Comparison of ENCODE assay signal across 28 cellular contexts in genomic region chr1:178993559-178993958, GRCh38.
"Had no signal": no experiment of that assay in that cellular context is flagged by ENCODE, and none has a peak within 500 bp of the region (broad histone marks: within the 10 kb centered on the region; RNA-seq: fewer than 3 reads in every experiment).

No MANE protein-coding gene starts in this region.

- H3K4me2 ChIP-seq: hepatocyte had no signal

- H3K27me3 ChIP-seq: colonic mucosa, dorsolateral prefrontal cortex, esophagus muscularis mucosa, esophagus squamous epithelium, gastrocnemius medialis, gastroesophageal sphincter, heart left ventricle, heart right ventricle, hepatocyte had no signal

- ATAC-seq: effector memory CD8-positive, alpha-beta T cell; esophagus mucosa; foreskin keratinocyte; gastrocnemius medialis; gastroesophageal sphincter; heart left ventricle; heart right ventricle had no signal

- H3K27ac ChIP-seq: colonic mucosa, coronary artery, dorsolateral prefrontal cortex, epithelial cell of prostate, esophagus muscularis mucosa, esophagus squamous epithelium, foreskin keratinocyte, gastrocnemius medialis, gastroesophageal sphincter, heart left ventricle, heart right ventricle, hepatocyte had no signal

- H3K9me3 ChIP-seq: colonic mucosa, esophagus squamous epithelium, gastrocnemius medialis had no signal

- H3K4me1 ChIP-seq: colonic mucosa, esophagus muscularis mucosa, esophagus squamous epithelium, foreskin keratinocyte, gastrocnemius medialis, gastroesophageal sphincter, heart left ventricle, heart right ventricle had no signal

- DNase-seq: colonic mucosa; cortex of kidney; dermis blood vessel endothelial cell; dorsolateral prefrontal cortex; effector CD4-positive, alpha-beta T cell; effector CD8-positive, alpha-beta T cell; effector memory CD4-positive, alpha-beta T cell; effector memory CD8-positive, alpha-beta T cell; endodermal cell; esophagus squamous epithelium; foreskin fibroblast; foreskin keratinocyte; foreskin melanocyte; gastrocnemius medialis; glutamatergic neuron; head of caudate nucleus; heart left ventricle; heart right ventricle had no signal

- FAIRE-seq: colon, endometrium, endothelial cell of umbilical vein, frontal cortex had no signal

- H3K4me3 ChIP-seq: colonic mucosa, coronary artery, dorsolateral prefrontal cortex, esophagus muscularis mucosa, esophagus squamous epithelium, gastrocnemius medialis, gastroesophageal sphincter, heart left ventricle, heart right ventricle, hepatocyte had no signal

- H2AFZ ChIP-seq: hepatocyte had no signal

- H3K79me2 ChIP-seq: hepatocyte had no signal

- H3K36me3 ChIP-seq: colonic mucosa, esophagus muscularis mucosa, esophagus squamous epithelium, gastrocnemius medialis, gastroesophageal sphincter, heart left ventricle, heart right ventricle had no signal
